In genomic region chrX:109831326-109831985, GRCh38 we compare ENCODE assay signal across 21 cellular contexts.
A peak's percentile ranks its signal among the peaks of the same experiment; 100 is the strongest.
DNase-seq lines count a peak whose midpoint lies in the region; ATAC-seq, FAIRE-seq and TF ChIP-seq lines count a peak whose summit lies in the region.
"Had no signal": no experiment of that assay in that cellular context is flagged by ENCODE, and none has a peak within 500 bp of the region (broad histone marks: within the 10 kb centered on the region; RNA-seq: fewer than 3 reads in every experiment).

No MANE protein-coding gene starts in this region.

- no peak for DNase-seq in GM18507 (ENCODE audit: extremely low spot score, insufficient read length, low read depth)
- no peak for DNase-seq in hepatocyte (ENCODE audit: low spot score)
- no peak for DNase-seq in NAMALWA (ENCODE audit: low spot score)
- DNase-seq in HK-2 (ENCODE audit: unreplicated experiment), result no peak
- no peak for DNase-seq in PC-3
- DNase-seq in GDM1 (lab: John Stamatoyannopoulos, UW), result no peak
- DNase-seq: activated CD4-positive, alpha-beta T cell treated with anti-CD3 and anti-CD28 coated beads, Interleukin-2, amount 10 ng/mL, durations not matched to agents 7 days and 5 days; activated naive CD4-positive, alpha-beta T cell; activated T-cell treated with anti-CD3 and anti-CD28 coated beads for 4 hours; anterior cingulate cortex; CD4-positive, alpha-beta T cell; effector CD4-positive, alpha-beta T cell; mucosa of descending colon; NCI-H2081 treated with DMSO at 0.1 percent for 48 hours; NCI-H524 treated with DMSO at 0.1 percent for 48 hours had no signal

- no peaks in the 10 kb centered on the region for H3K79me2 ChIP-seq in hepatocyte
- H3K79me2 ChIP-seq in PC-3 (ENCODE audit: low read length), result no peaks in the 10 kb centered on the region

- no peak overlapping the region for H2AFZ ChIP-seq in hepatocyte
- H2AFZ ChIP-seq in PC-3 (ENCODE audit: low read length), result no peak overlapping the region

- ATAC-seq in GM19452 (IDR thresholded peaks at IDR 0.05; ENCODE audit: unreplicated experiment) (peak; percentile 36), HG02938 (IDR thresholded peaks at IDR 0.05; ENCODE audit: unreplicated experiment) (peak; percentile 39), PC-3 (no peak)
- ATAC-seq: K562, mucosa of descending colon, Right ventricle myocardium inferior had no signal

- 67% methylated on average over 6 of the region's 6 CpGs for WGBS in hepatocyte (ENCODE audit: low lambda C conversion rate, missing lambda C conversion rate)

- no TSS peak for BruUV-seq in PC-3 (replicated peaks; lab: Mats Ljungman, UMichigan)

- no peak overlapping the region for H3K9ac ChIP-seq in PC-3 (ENCODE audit: low read length)

- H3K9me2 ChIP-seq in hepatocyte (replicated peaks; ENCODE audit: insufficient read depth) (no peaks in the 10 kb centered on the region), PC-3 (replicated peaks; ENCODE audit: low read length) (no peaks in the 10 kb centered on the region)

- intact Hi-C loops in PC-3 (cut with micrococcal nuclease), result no loop called here

- FAIRE-seq in GM18507 (lab: Jason Lieb, UNC), result peak; percentile 63
- FAIRE-seq: K562 had no signal

- H3K27me3 ChIP-seq in hepatocyte, result no peaks in the 10 kb centered on the region
- no peaks in the 10 kb centered on the region for H3K27me3 ChIP-seq in PC-3 (ENCODE audit: low read length)
- H3K27me3 ChIP-seq: esophagus muscularis mucosa had no signal

- H3K36me3 ChIP-seq in hepatocyte (replicated peaks; ENCODE audit: insufficient read depth, low read depth), result no peaks in the 10 kb centered on the region
- no peaks in the 10 kb centered on the region for H3K36me3 ChIP-seq in PC-3 (ENCODE audit: low read depth, low read length)
- H3K36me3 ChIP-seq: esophagus muscularis mucosa, thoracic aorta had no signal

- no peaks in the 10 kb centered on the region for H3F3A ChIP-seq in PC-3 (ENCODE audit: low read length, unreplicated experiment)

- H3K4me3 ChIP-seq in hepatocyte (no peak overlapping the region), PC-3 (ENCODE audit: low read length) (no peak overlapping the region)
- H3K4me3 ChIP-seq: esophagus muscularis mucosa, K562, mucosa of descending colon, thoracic aorta had no signal

- H3K9me3 ChIP-seq in hepatocyte (ENCODE audit: low read depth) (no peaks in the 10 kb centered on the region), PC-3 (ENCODE audit: low read length) (no peaks in the 10 kb centered on the region)
- H3K9me3 ChIP-seq: esophagus muscularis mucosa, mucosa of descending colon, thoracic aorta had no signal

- no peak for TF ChIP-seq CTCF in hepatocyte (IDR thresholded peaks at IDR 0.05; ENCODE audit: poor library complexity)
- TF ChIP-seq CTCF in PC-3 (conservative IDR thresholded peaks at IDR 0.05; ENCODE audit: low read depth, low read length), result no peak

- POLR2A ChIA-PET in PC-3 (lab: Charles Lee; ENCODE audit: unreplicated experiment), result interaction anchor here (0.6 to 0.7 kb wide), 4 partner anchors 8 to 72 kb away, joined by 3 to 5 read pairs (median 4); no protein-coding TSS in a partner anchor

- H3K27ac ChIP-seq in hepatocyte (peak overlapping the region; percentile 53), PC-3 (ENCODE audit: low read length) (no peak overlapping the region)
- H3K27ac ChIP-seq: esophagus muscularis mucosa, thoracic aorta had no signal

- no peaks in the 10 kb centered on the region for H4K20me1 ChIP-seq in hepatocyte (ENCODE audit: insufficient read depth, poor library complexity, severe bottlenecking)
- H4K20me1 ChIP-seq in PC-3 (ENCODE audit: low read length), result no peaks in the 10 kb centered on the region

- H3K4me1 ChIP-seq in hepatocyte (ENCODE audit: insufficient read depth) (no peaks in the 10 kb centered on the region), PC-3 (ENCODE audit: insufficient read depth, low read length) (peaks cover 18% of the 10 kb centered on the region)
- H3K4me1 ChIP-seq: esophagus muscularis mucosa had no signal

- CTCF ChIA-PET in PC-3 (lab: Charles Lee), result interaction anchor here (0.6 to 0.9 kb wide), 2 partner anchors 25 to 60 kb away, joined by 3 read pairs; no protein-coding TSS in a partner anchor

- H3K4me2 ChIP-seq in hepatocyte (peak overlapping the region; percentile 18), PC-3 (ENCODE audit: low read length) (no peak overlapping the region)
